Comparison of ENCODE assay signal across 1 cellular context in genomic region chr19:58356971-58357797, GRCh38.
TF ChIP-seq lines count a peak whose summit lies in the region.

No MANE protein-coding gene starts in this region.

TF ChIP-seq in H1, 55 proteins besides CTCF, POLR2A, EP300 and RAD21:
- TF ChIP-seq EZH2 (IDR thresholded peaks at IDR 0.05; ENCODE audit: low read depth, low read length, severe bottlenecking) (no peak), KDM1A (IDR thresholded peaks at IDR 0.05; ENCODE audit: borderline replicate concordance, low read length) (no peak), HDAC6 (IDR thresholded peaks at IDR 0.05; ENCODE audit: low read depth, low read length) (no peak), CBX5 (IDR thresholded peaks at IDR 0.05; ENCODE audit: low read depth, low read length) (no peak), MAFK (IDR thresholded peaks at IDR 0.05; ENCODE audit: low read depth, low read length) (no peak), RNF2 (IDR thresholded peaks at IDR 0.05; ENCODE audit: borderline replicate concordance, low read depth, low read length, missing control alignments, poor library complexity, severe bottlenecking) (no peak)
